Comparison of ENCODE assay signal across 8 cellular contexts in the genomic region with DNA sequence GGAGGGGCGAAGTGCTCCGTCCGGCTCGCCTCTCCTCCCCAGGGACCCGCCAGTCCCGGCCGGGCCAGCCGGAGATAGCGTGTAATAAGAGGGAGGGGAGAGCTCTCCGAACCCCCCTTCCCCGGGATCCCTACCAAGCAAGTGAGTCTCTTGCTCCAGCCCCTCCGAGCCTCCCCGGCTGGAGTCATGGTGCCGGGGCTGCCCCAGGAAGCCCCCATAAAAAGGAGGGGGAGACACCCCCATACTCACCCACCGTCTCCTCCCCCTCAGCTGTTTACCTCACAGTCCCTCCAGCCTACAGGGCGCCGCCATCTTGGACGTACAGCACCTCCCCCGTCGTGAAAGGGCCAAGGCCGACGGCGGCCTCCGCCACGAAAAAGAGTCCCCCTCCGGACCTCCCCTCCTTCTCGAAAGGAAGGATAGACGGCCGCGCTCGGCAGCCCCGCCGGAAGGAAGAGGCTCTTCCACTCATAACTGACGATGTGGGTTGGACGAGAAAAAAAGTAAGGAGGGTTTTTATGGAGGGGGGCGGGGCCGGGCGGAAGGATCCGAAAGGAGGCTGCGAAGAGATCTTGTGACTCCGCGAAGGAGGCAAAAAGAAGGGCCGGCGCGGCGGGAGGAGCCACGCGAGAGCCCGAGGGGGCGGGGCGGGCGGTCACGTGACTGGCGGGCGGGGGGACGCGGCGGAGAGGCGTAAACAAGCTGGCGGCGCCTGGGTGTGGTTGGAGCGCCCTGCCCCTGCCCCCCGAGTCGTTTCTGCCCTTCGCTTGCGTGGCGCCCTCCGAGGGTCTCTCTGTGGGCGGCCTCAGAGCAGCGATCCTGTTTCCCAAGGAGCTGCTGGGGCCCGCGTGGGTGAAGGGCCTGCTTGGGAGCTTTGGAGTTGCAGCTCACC. TPM values are rescaled to one million over a fixed set of nuclear protein-coding genes. Genes with fewer than 3 reads are reported as not detected.
DNase-seq lines count a peak whose midpoint lies in the region; ATAC-seq and TF ChIP-seq lines count a peak whose summit lies in the region.

A gene (minus strand): TSS at position 323 of the 892 bp plus-strand sequence. CDS start 15,744 bp downstream, outside the sequence.

- H3K36me3 Mint-ChIP-seq in activated naive CD4-positive, alpha-beta T cell treated with anti-CD3 and anti-CD28 coated beads, Interleukin-2, amount 50 U/mL, for 72 hours = peaks cover 5 to 7% of the 10 kb centered on the region in 2 donors

- ATAC-seq in HG02571 (IDR thresholded peaks at IDR 0.05; ENCODE audit: unreplicated experiment) = peak; percentile 70
- ATAC-seq in activated naive CD4-positive, alpha-beta T cell treated with anti-CD3 and anti-CD28 coated beads, Interleukin-2, amount 50 U/mL, for 72 hours = peak; percentile 88 to 89
- peak; percentile 94 for ATAC-seq in omental fat pad (ENCODE audit: low FRiP score)

- DNase-seq in NCI-H1092 treated with DMSO at 0.1 percent for 48 hours (lab: John Stamatoyannopoulos, UW) (peak; percentile 92), SKM-1 (lab: John Stamatoyannopoulos, UW; ENCODE audit: unreplicated experiment) (peak; percentile 92), glomerular visceral epithelial cell (ENCODE audit: extremely low spot score) (peak; percentile 98), omental fat pad (ENCODE audit: low spot score) (peak; percentile 88)
- DNase-seq in activated naive CD4-positive, alpha-beta T cell treated with anti-CD3 and anti-CD28 coated beads, Interleukin-2, amount 50 U/mL, for 72 hours (ENCODE audit: low spot score in 2 of 2) = peak; percentile 96 to 97

- H3K27ac ChIP-seq in temporal lobe (ENCODE audit: low read depth, low read length) = peak within 1 kb of the TSS; percentile 98

- peak within 1 kb of the TSS; percentile 67 for H3K9ac ChIP-seq in ES-I3 (ENCODE audit: low read depth, low read length)

- no peak for TF ChIP-seq CTCF in omental fat pad (IDR thresholded peaks at IDR 0.05)

- H3K27ac Mint-ChIP-seq in activated naive CD4-positive, alpha-beta T cell treated with anti-CD3 and anti-CD28 coated beads, Interleukin-2, amount 50 U/mL, for 72 hours = peak within 1 kb of the TSS; percentile 94 to 100

- H3K4me1 ChIP-seq in ES-I3 (ENCODE audit: insufficient read depth, low read length) = peaks cover 16% of the 10 kb centered on the region

- no peaks in the 10 kb centered on the region for H3K9me3 Mint-ChIP-seq in activated naive CD4-positive, alpha-beta T cell treated with anti-CD3 and anti-CD28 coated beads, Interleukin-2, amount 50 U/mL, for 72 hours

- no peaks in the 10 kb centered on the region for H3K9me3 ChIP-seq in ES-I3 (ENCODE audit: control insufficient read depth, insufficient read depth, low read length)

- H3K36me3 ChIP-seq in ES-I3 (ENCODE audit: insufficient read depth, low read length) = no peaks in the 10 kb centered on the region

RNA-seq across cellular contexts. Expression of the gene that starts here (rescaled TPM):
- total RNA-seq in activated naive CD4-positive, alpha-beta T cell treated with anti-CD3 and anti-CD28 coated beads, Interleukin-2, amount 50 U/mL, for 72 hours = 10 to 100 TPM; 38.7 to 43.8 TPM
- total RNA-seq in omental fat pad (10 to 100 TPM; 40.7 to 68.4 (median 46.5) TPM), temporal lobe (40.6 TPM)

Comparison
In these comparisons a context has a peak if more than half of its experiments do, and no peak if none do; other contexts are left out.
1. Peak in every context shown above with its lines: DNase-seq, ATAC-seq and H3K27ac ChIP-seq.